In genomic region chr11:20452585-20452984, GRCh38 we compare ENCODE assay signal across 20 cellular contexts.
"Had no signal": no experiment of that assay in that cellular context is flagged by ENCODE, and none has a peak within 500 bp of the region (broad histone marks: within the 10 kb centered on the region; RNA-seq: fewer than 3 reads in every experiment).

No MANE protein-coding gene starts in this region.

- H3K27me3 Mint-ChIP-seq: activated B cell treated with CpG ODN at 0.5 μM for 24 hours; activated CD4-positive, alpha-beta T cell treated with anti-CD3 and anti-CD28 coated beads, Interleukin-2, amount 10 ng/mL, durations not matched to agents 24 days and 14 days; activated CD8-positive, alpha-beta memory T cell treated with anti-CD3 and anti-CD28 coated beads, Interleukin-2, amount 10 ng/mL, durations not matched to agents 7 days and 5 days; activated naive CD8-positive, alpha-beta T cell; activated T-helper 17 cell treated with anti-CD3 and anti-CD28 coated beads, Interleukin-2, amount 50 U/mL, for 72 hours had no signal

- H3K27ac ChIP-seq: brain microvascular endothelial cell, cardiac muscle cell had no signal

- H3K27ac Mint-ChIP-seq: activated B cell treated with CpG ODN at 0.5 μM for 24 hours; activated CD4-positive, alpha-beta T cell treated with anti-CD3 and anti-CD28 coated beads, Interleukin-2, amount 10 ng/mL, durations not matched to agents 24 days and 14 days; activated CD8-positive, alpha-beta memory T cell treated with anti-CD3 and anti-CD28 coated beads, Interleukin-2, amount 10 ng/mL, durations not matched to agents 7 days and 5 days; activated naive CD4-positive, alpha-beta T cell treated with anti-CD3 and anti-CD28 coated beads for 36 hours; activated naive CD8-positive, alpha-beta T cell; activated T-helper 17 cell treated with anti-CD3 and anti-CD28 coated beads, Interleukin-2, amount 50 U/mL, for 72 hours; T-helper 1 cell treated with Interleukin-12 subunit alpha and Interleukin-12 subunit beta and Interleukin-4 antibody, amounts not matched to agents 30 μg/mL and 1 μg/mL, for 36 hours had no signal

- ATAC-seq: activated CD8-positive, alpha-beta memory T cell treated with anti-CD3 and anti-CD28 coated beads, Interleukin-2, amount 10 ng/mL, durations not matched to agents 7 days and 5 days; activated T-cell treated with anti-CD3 and anti-CD28 coated beads, Interleukin-2, amount 50 U/mL, for 4 hours; activated T-helper 17 cell treated with anti-CD3 and anti-CD28 coated beads, Interleukin-2, amount 50 U/mL, for 72 hours; PC-3 had no signal

- H3K36me3 ChIP-seq: brain microvascular endothelial cell, cardiac muscle cell had no signal

- H3K9me3 Mint-ChIP-seq: activated B cell treated with CpG ODN at 0.5 μM for 24 hours; activated CD4-positive, alpha-beta T cell treated with anti-CD3 and anti-CD28 coated beads, Interleukin-2, amount 10 ng/mL, durations not matched to agents 24 days and 14 days; activated naive CD4-positive, alpha-beta T cell treated with anti-CD3 and anti-CD28 coated beads for 36 hours; activated T-cell treated with anti-CD3 and anti-CD28 coated beads, Interleukin-2, amount 50 U/mL, for 4 hours; activated T-helper 17 cell treated with anti-CD3 and anti-CD28 coated beads, Interleukin-2, amount 50 U/mL, for 72 hours; T-helper 1 cell treated with Interleukin-12 subunit alpha and Interleukin-12 subunit beta and Interleukin-4 antibody, amounts not matched to agents 30 μg/mL and 1 μg/mL, for 36 hours had no signal

- DNase-seq: activated B cell treated with CpG ODN at 0.5 μM for 24 hours; activated CD4-positive, alpha-beta T cell treated with anti-CD3 and anti-CD28 coated beads for 1 hour; activated CD4-positive, alpha-beta T cell treated with anti-CD3 and anti-CD28 coated beads, Interleukin-2, amount 10 ng/mL, durations not matched to agents 24 days and 14 days; activated CD4-positive, alpha-beta T cell treated with anti-CD3 and anti-CD28 coated beads, Interleukin-2, amount 50 U/mL, for 48 hours; activated CD8-positive, alpha-beta memory T cell treated with anti-CD3 and anti-CD28 coated beads, Interleukin-2, amount 10 ng/mL, durations not matched to agents 7 days and 5 days; activated gamma-delta T cell; activated naive CD4-positive, alpha-beta T cell treated with anti-CD3 and anti-CD28 coated beads for 36 hours; activated T-cell treated with anti-CD3 and anti-CD28 coated beads, Interleukin-2, amount 50 U/mL, for 4 hours; brain microvascular endothelial cell; Karpas-422; MM.1S; NCI-H1930; NCI-H510A treated with DMSO at 0.1 percent for 48 hours; NCI-H774; PC-3; SHP77 treated with DMSO at 0.1 percent for 48 hours had no signal

- H3K4me3 ChIP-seq: cardiac muscle cell had no signal

- H3K27me3 ChIP-seq: brain microvascular endothelial cell, cardiac muscle cell had no signal

- H3K4me3 Mint-ChIP-seq: activated B cell treated with CpG ODN at 0.5 μM for 24 hours; activated CD4-positive, alpha-beta T cell treated with anti-CD3 and anti-CD28 coated beads, Interleukin-2, amount 10 ng/mL, durations not matched to agents 24 days and 14 days; activated CD8-positive, alpha-beta memory T cell treated with anti-CD3 and anti-CD28 coated beads, Interleukin-2, amount 10 ng/mL, durations not matched to agents 7 days and 5 days; activated naive CD4-positive, alpha-beta T cell treated with anti-CD3 and anti-CD28 coated beads for 36 hours; activated naive CD8-positive, alpha-beta T cell; activated T-cell treated with anti-CD3 and anti-CD28 coated beads, Interleukin-2, amount 50 U/mL, for 4 hours; activated T-helper 17 cell treated with anti-CD3 and anti-CD28 coated beads, Interleukin-2, amount 50 U/mL, for 72 hours; T-helper 1 cell treated with Interleukin-12 subunit alpha and Interleukin-12 subunit beta and Interleukin-4 antibody, amounts not matched to agents 30 μg/mL and 1 μg/mL, for 36 hours had no signal
